ENCODE assay signal across 20 cellular contexts in genomic region chr11:69940246-69940610, GRCh38.
DNase-seq lines count a peak whose midpoint lies in the region; ATAC-seq and TF ChIP-seq lines count a peak whose summit lies in the region.
"Had no signal": no experiment of that assay in that cellular context is flagged by ENCODE, and none has a peak within 500 bp of the region (broad histone marks: within the 10 kb centered on the region; RNA-seq: fewer than 3 reads in every experiment).

No MANE protein-coding gene starts in this region.

- H3K4me3 ChIP-seq in heart right ventricle (peak overlapping the region in 2 of 10 donors; percentile 30 to 41), right lobe of liver (no peak overlapping the region), sigmoid colon (no peak overlapping the region)

- ATAC-seq in heart right ventricle (peak in 1 of 8 donors; percentile 4), Right ventricle myocardium inferior (no peak), right lobe of liver (peak in 1 of 4 donors; percentile 3), HG03432 (IDR thresholded peaks at IDR 0.05; ENCODE audit: unreplicated experiment) (no peak)
- ATAC-seq: activated T-cell treated with anti-CD3 and anti-CD28 coated beads, Interleukin-2, amount 50 U/mL, for 72 hours; esophagus mucosa; T-helper 17 cell had no signal

- H3K4me1 ChIP-seq in heart right ventricle (peaks cover 0 to 25% (median 14%) of the 10 kb centered on the region in 9 donors), right lobe of liver (peaks cover 0 to 4% (median 0%) of the 10 kb centered on the region in 4 donors), sigmoid colon (peaks cover 0 to 12% (median 5%) of the 10 kb centered on the region in 4 donors)

- H3K9me3 ChIP-seq in heart right ventricle, result no peaks in the 10 kb centered on the region
- H3K9me3 ChIP-seq in right lobe of liver, result no peaks in the 10 kb centered on the region
- H3K9me3 ChIP-seq in sigmoid colon, result no peaks in the 10 kb centered on the region

- TF ChIP-seq POLR2A in right lobe of liver (IDR thresholded peaks at IDR 0.05) (no peak), sigmoid colon (IDR thresholded peaks at IDR 0.05) (no peak)

- no peaks in the 10 kb centered on the region for H3K36me3 ChIP-seq in heart right ventricle
- H3K36me3 ChIP-seq in right lobe of liver, result no peaks in the 10 kb centered on the region
- no peaks in the 10 kb centered on the region for H3K36me3 ChIP-seq in sigmoid colon
- H3K36me3 ChIP-seq: brain microvascular endothelial cell, WERI-Rb-1 had no signal

- TF ChIP-seq EP300 in sigmoid colon (IDR thresholded peaks at IDR 0.05), result no peak

- H3K27ac ChIP-seq in heart right ventricle, result peak overlapping the region; percentile 49 to 92 (median 84)
- H3K27ac ChIP-seq in right lobe of liver, result peak overlapping the region; percentile 33 to 50 (median 46)
- peak overlapping the region; percentile 34 to 75 (median 48) for H3K27ac ChIP-seq in sigmoid colon
- H3K27ac ChIP-seq: brain microvascular endothelial cell, WERI-Rb-1 had no signal

- H3K27me3 ChIP-seq in heart right ventricle, result peaks cover 0 to 13% (median 0%) of the 10 kb centered on the region in 7 donors
- H3K27me3 ChIP-seq in right lobe of liver, result no peaks in the 10 kb centered on the region
- H3K27me3 ChIP-seq in sigmoid colon, result no peaks in the 10 kb centered on the region
- H3K27me3 ChIP-seq: brain microvascular endothelial cell had no signal

- intact Hi-C loops in heart right ventricle (cut with DNase I) (loop anchor here in 1 of 10 donors (10.0 kb wide), 1 partner anchor 135 kb away; the partner anchor contains the start of gene ANO1), Right ventricle myocardium inferior (cut with DNase I) (no loop called here), right lobe of liver (cut with DNase I) (no loop called here), sigmoid colon (cut with DNase I) (no loop called here)

- DNase-seq in heart right ventricle (no peak), Right ventricle myocardium inferior (ENCODE audit: missing footprints) (no peak), right lobe of liver (peak in 1 of 3 donors; percentile 35), sigmoid colon (peak; percentile 48), cerebellum (ENCODE audit: low spot score) (no peak), DMS153 (lab: John Stamatoyannopoulos, UW) (no peak), NCI-H1694 treated with DMSO at 0.1 percent for 48 hours (lab: John Stamatoyannopoulos, UW) (no peak)
- DNase-seq: ACHN; activated CD4-positive, alpha-beta memory T cell treated with anti-CD3 and anti-CD28 coated beads, Interleukin-2, amount 10 ng/mL, durations not matched to agents 7 days and 5 days; activated T-cell treated with anti-CD3 and anti-CD28 coated beads, Interleukin-2, amount 50 U/mL, for 72 hours; HCEC 1CT; Karpas-422; NCI-H1105; SIG-M5; stimulated activated CD4-positive, alpha-beta T cell treated with anti-CD3 and anti-CD28 coated beads, Interleukin-2, amount 100 ng/mL, for 24 hours; T-helper 17 cell; WERI-Rb-1 had no signal

- 60 to 66% methylated on average over 6 of the region's 6 CpGs for WGBS in heart right ventricle, 2 donors
- 41% methylated on average over 3 of the region's 6 CpGs for WGBS in right lobe of liver (ENCODE audit: insufficient coverage, low coverage, low lambda C conversion rate, missing lambda C conversion rate)
- WGBS in sigmoid colon, 2 donors, result 83 to 84% methylated on average over 6 of the region's 6 CpGs

- TF ChIP-seq CTCF in heart right ventricle (IDR thresholded peaks at IDR 0.05) (no peak), right lobe of liver (IDR thresholded peaks at IDR 0.05) (no peak), sigmoid colon (IDR thresholded peaks at IDR 0.05) (no peak)
